16 cellular contexts compared by ENCODE assay signal in genomic region chr20:10385850-10386544, GRCh38. TPM values are rescaled to one million over a fixed set of nuclear protein-coding genes. Genes with fewer than 3 reads are reported as not detected.
DNase-seq lines count a peak whose midpoint lies in the region; ATAC-seq and TF ChIP-seq lines count a peak whose summit lies in the region.
"Had no signal": no experiment of that assay in that cellular context is flagged by ENCODE, and none has a peak within 500 bp of the region (broad histone marks: within the 10 kb centered on the region; RNA-seq: fewer than 3 reads in every experiment).

No MANE protein-coding gene starts in this region.

- no peak overlapping the region for H3K27ac ChIP-seq in SK-N-MC
- no peak overlapping the region for H3K27ac ChIP-seq in lung (ENCODE audit: low read depth in 1 of 2, low read length in 1 of 2)
- H3K27ac ChIP-seq: BLaER1 treated with 17β-estradiol and CSF1 and Interleukin-3, amounts not matched to agents 10 nM and 100 nM had no signal

- no peak for TF ChIP-seq CTCF in choroid plexus epithelial cell (conservative IDR thresholded peaks at IDR 0.05; ENCODE audit: low read depth, low read length)
- no peak for TF ChIP-seq CTCF in lung (IDR thresholded peaks at IDR 0.05; ENCODE audit: control extremely low read depth, extremely low read depth)

- H3K9me3 ChIP-seq in SK-N-MC (ENCODE audit: low read depth, low read length): no peaks in the 10 kb centered on the region
- H3K9me3 ChIP-seq in lung (ENCODE audit: control insufficient read depth in 2 of 2, insufficient read depth in 1 of 2, low read length in 1 of 2): peaks cover 1 to 3% of the 10 kb centered on the region in 2 donors

- H3K36me3 ChIP-seq in SK-N-MC (ENCODE audit: insufficient read depth, low read length) (no peaks in the 10 kb centered on the region), lung (ENCODE audit: control insufficient read depth in 2 of 2, insufficient read depth in 2 of 2, low read length in 2 of 2) (no peaks in the 10 kb centered on the region)
- H3K36me3 ChIP-seq: BLaER1 treated with 17β-estradiol and CSF1 and Interleukin-3, amounts not matched to agents 10 nM and 100 nM had no signal

- ATAC-seq in lung (ENCODE audit: insufficient read depth, low FRiP score): peak; percentile 6
- no peak for ATAC-seq in HG02763 (IDR thresholded peaks at IDR 0.05; ENCODE audit: unreplicated experiment)
- ATAC-seq in HG03139 (IDR thresholded peaks at IDR 0.05; ENCODE audit: unreplicated experiment): no peak
- ATAC-seq: Panc1, Right ventricle myocardium inferior had no signal

- H3K27me3 ChIP-seq in lung (ENCODE audit: control insufficient read depth, insufficient read depth): no peaks in the 10 kb centered on the region
- H3K27me3 ChIP-seq: BLaER1 treated with 17β-estradiol and CSF1 and Interleukin-3, amounts not matched to agents 10 nM and 100 nM had no signal

- no peak overlapping the region for H3K9ac ChIP-seq in SK-N-MC (ENCODE audit: insufficient read length)
- H3K9ac ChIP-seq: BLaER1 treated with 17β-estradiol and CSF1 and Interleukin-3, amounts not matched to agents 10 nM and 100 nM had no signal

- H3K4me3 ChIP-seq in SK-N-MC (no peak overlapping the region), choroid plexus epithelial cell (ENCODE audit: low read depth, low read length) (no peak overlapping the region), lung (no peak overlapping the region)
- H3K4me3 ChIP-seq: BLaER1 treated with 17β-estradiol and CSF1 and Interleukin-3, amounts not matched to agents 10 nM and 100 nM had no signal

- H3K4me1 ChIP-seq in lung (ENCODE audit: control insufficient read depth in 2 of 2, insufficient read depth in 2 of 2, low read length in 2 of 2): no peaks in the 10 kb centered on the region

- 45 to 65% methylated on average over 4 of the region's 4 CpGs for WGBS in lung, 2 donors

- DNase-seq in NCI-H2227 (lab: John Stamatoyannopoulos, UW; ENCODE audit: unreplicated experiment) (peak; percentile 26), SK-N-MC (ENCODE audit: low read depth, low spot score) (peak; percentile 20), choroid plexus epithelial cell (ENCODE audit: low read depth) (peak; percentile 64), lung (ENCODE audit: low spot score) (no peak), NCI-H187 treated with DMSO at 0.1 percent for 48 hours (lab: John Stamatoyannopoulos, UW) (no peak), H4 (ENCODE audit: low spot score) (no peak)
- DNase-seq: GF-D8, H7, NCI-H1436 treated with DMSO at 0.1 percent for 48 hours, NCI-H446, NCI-H748 treated with DMSO at 0.1 percent for 48 hours had no signal

RNA-seq across cellular contexts. Expression of gene MKKS, which starts 48.0 kb away (rescaled TPM):
- 10 to 100 TPM; 13.4 to 15.1 TPM for total RNA-seq in lung
- 10 to 100 TPM; 12.3 to 12.7 TPM for polyA plus RNA-seq in lung
- total RNA-seq in H4 (2014; rRNA removed; shearing (Covaris generic)): 7.5 and 14.1 TPM in 2 replicates

RNA-seq across cellular contexts. Expression of gene SLX4IP, which starts 49.1 kb away (rescaled TPM):
- 1 to 10 TPM; 6.2 to 9.5 TPM for total RNA-seq in lung
- polyA plus RNA-seq in lung: 1 to 10 TPM; 1.2 to 2.4 TPM
- total RNA-seq in H4 (2014; rRNA removed; shearing (Covaris generic)): 4.7 and 5.2 TPM in 2 replicates

Comparison
In these comparisons a context has a peak if more than half of its experiments do, and no peak if none do; other contexts are left out.
1. DNase-seq: peak in NCI-H2227 (single experiment), SK-N-MC (single experiment) and choroid plexus epithelial cell (single experiment); none in lung (single experiment), NCI-H187 treated with DMSO at 0.1 percent for 48 hours (single experiment) and H4 (single experiment).